1 cellular context compared by ENCODE assay signal in the genomic region with DNA sequence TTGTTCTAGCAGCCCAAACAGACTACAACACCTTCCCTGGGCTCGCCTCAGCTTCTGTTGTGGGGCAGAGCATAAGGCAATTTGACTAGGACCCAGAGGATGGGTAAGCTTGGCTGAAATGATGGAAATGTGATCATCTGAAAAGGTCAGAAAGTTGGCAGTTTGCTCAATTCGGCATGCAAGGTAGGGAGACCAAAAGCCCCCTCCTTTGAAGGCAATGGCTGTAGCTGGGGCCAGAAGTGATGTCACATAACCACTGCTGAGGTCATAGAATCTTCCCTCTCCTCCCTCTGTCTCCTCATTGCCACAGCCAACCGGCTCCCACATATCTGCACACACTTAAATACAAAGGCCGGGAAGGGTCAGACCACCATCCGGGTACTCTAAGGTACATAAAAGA.
TF ChIP-seq lines count a peak whose summit lies in the region.

A gene (plus strand): TSS at position 301 of the 400 bp plus-strand sequence. CDS start 365 bp downstream, outside the sequence.

TF ChIP-seq in HepG2, 621 proteins besides CTCF, POLR2A, EP300 and RAD21 (continued from another document):
- TF ChIP-seq ZC3H4 (CRISPR knock-in tag; IDR thresholded peaks at IDR 0.05; ENCODE audit: borderline replicate concordance): no peak
- TF ChIP-seq, protein P1, sequence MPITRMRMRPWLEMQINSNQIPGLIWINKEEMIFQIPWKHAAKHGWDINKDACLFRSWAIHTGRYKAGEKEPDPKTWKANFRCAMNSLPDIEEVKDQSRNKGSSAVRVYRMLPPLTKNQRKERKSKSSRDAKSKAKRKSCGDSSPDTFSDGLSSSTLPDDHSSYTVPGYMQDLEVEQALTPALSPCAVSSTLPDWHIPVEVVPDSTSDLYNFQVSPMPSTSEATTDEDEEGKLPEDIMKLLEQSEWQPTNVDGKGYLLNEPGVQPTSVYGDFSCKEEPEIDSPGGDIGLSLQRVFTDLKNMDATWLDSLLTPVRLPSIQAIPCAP (CRISPR knock-in tag; IDR thresholded peaks at IDR 0.05; ENCODE audit: low read depth): no peak
